ENCODE assay signal across 1 cellular context in the genomic region with DNA sequence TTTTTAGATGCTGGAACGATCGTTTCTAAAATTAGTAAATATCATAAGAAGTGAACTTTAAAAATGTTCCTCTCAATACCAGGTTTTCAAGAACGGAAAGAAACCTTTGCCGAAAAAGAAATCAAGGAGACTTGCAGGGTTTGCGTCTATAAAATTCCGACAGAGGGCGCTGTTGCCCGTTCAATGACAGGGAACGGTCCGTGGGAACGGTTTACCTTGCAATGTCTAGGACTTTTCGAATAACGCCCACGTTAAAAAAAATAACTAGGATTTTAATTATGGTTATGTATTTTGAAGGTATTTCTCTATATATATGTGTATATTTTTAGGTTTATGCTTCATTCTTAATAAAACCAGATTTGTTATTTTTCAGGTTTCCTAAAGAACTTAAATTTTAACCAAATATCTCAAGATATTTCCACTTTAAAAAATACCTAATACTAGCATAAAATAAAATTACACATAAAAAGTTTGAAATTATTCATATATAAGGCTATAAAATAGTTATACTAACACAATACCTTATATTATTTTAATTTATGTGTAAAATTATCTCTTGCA.
A peak's percentile ranks its signal among the peaks of the same experiment; 100 is the strongest.
TF ChIP-seq lines count a peak whose summit lies in the region.

No MANE protein-coding gene starts in this region.

TF ChIP-seq in K562, 482 proteins besides CTCF, POLR2A, EP300 and RAD21 (continued from another document and continues in another):
- TF ChIP-seq, protein P1, sequence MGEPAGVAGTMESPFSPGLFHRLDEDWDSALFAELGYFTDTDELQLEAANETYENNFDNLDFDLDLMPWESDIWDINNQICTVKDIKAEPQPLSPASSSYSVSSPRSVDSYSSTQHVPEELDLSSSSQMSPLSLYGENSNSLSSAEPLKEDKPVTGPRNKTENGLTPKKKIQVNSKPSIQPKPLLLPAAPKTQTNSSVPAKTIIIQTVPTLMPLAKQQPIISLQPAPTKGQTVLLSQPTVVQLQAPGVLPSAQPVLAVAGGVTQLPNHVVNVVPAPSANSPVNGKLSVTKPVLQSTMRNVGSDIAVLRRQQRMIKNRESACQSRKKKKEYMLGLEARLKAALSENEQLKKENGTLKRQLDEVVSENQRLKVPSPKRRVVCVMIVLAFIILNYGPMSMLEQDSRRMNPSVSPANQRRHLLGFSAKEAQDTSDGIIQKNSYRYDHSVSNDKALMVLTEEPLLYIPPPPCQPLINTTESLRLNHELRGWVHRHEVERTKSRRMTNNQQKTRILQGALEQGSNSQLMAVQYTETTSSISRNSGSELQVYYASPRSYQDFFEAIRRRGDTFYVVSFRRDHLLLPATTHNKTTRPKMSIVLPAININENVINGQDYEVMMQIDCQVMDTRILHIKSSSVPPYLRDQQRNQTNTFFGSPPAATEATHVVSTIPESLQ (CRISPR knock-in tag; IDR thresholded peaks at IDR 0.05) = no peak
- TF ChIP-seq RFX7 (CRISPR knock-in tag; IDR thresholded peaks at IDR 0.05) = no peak
- no peak for TF ChIP-seq SREBF1 (IDR thresholded peaks at IDR 0.05; ENCODE audit: borderline replicate concordance, low read depth, low read length)
- TF ChIP-seq, protein P2, sequence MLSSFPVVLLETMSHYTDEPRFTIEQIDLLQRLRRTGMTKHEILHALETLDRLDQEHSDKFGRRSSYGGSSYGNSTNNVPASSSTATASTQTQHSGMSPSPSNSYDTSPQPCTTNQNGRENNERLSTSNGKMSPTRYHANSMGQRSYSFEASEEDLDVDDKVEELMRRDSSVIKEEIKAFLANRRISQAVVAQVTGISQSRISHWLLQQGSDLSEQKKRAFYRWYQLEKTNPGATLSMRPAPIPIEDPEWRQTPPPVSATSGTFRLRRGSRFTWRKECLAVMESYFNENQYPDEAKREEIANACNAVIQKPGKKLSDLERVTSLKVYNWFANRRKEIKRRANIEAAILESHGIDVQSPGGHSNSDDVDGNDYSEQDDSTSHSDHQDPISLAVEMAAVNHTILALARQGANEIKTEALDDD (IDR thresholded peaks at IDR 0.05) = no peak
- peak; percentile 20; the same call in 1 of the 2 replicates for TF ChIP-seq JUND (IDR thresholded peaks at IDR 0.05; ENCODE audit: borderline replicate concordance, low read depth, low read length)
- no peak; the same call in 2 of the 3 replicates for TF ChIP-seq JUND (tag; IDR thresholded peaks at IDR 0.05; ENCODE audit: borderline replicate concordance, low read depth, low read length)
- TF ChIP-seq ATF1 (CRISPR knock-in tag; IDR thresholded peaks at IDR 0.05) = no peak
- peak; percentile 39; the same call in 1 of the 2 replicates for TF ChIP-seq ATF1 (tag; IDR thresholded peaks at IDR 0.05)
- TF ChIP-seq ZNF316 (IDR thresholded peaks at IDR 0.05) = no peak
- TF ChIP-seq, protein P3, sequence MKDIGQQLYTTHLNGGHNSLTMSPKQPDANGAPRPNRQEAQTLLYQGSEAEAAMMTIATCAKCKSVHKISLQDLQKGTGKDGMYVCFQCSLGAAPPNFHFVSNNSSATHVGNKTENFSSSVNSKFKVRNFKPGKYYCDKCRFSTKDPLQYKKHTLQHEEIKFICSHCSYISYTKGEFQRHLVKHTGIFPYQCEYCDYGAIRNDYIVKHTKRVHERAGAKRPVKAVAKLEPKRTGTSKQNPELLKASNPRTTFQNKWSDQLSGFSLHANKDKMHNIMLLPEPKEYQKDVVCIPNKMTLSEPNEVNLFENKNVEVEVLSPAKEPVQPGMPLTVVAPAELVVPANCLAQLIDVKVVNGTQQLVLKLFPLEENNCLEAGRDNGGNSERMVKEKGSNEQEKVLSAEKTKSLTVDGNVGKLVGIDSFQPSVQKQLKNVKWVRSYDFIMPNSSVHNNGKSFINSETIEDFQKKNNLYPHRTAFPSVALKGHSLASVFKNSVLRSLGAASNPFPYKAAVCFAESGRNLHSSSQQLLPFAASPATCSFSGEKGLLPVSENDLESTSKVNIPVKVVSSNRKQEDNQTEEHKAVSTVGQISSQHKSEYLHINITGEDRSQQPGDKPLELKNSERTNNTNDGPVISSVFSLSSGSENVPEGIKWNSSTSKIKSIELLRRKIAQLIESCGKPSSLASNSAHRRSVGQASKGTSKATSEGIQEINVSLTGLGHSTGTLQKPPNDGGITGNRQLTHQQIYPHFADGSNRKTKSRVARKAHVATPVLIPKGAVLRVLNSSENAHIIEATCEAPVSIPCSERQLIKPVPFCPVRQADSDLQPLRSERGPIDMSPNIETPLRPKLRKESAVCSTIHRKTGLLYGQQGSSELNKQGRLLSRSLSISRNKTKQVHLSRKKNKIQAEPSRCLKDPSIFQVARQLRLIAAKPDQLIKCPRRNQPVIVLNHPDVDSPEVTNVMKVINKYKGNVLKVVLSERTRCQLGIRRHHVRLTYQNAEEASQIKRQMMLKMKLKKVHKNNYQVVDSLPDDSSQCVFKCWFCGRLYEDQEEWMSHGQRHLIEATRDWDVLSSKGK (CRISPR knock-in tag; IDR thresholded peaks at IDR 0.05) = no peak
- TF ChIP-seq, protein P4, sequence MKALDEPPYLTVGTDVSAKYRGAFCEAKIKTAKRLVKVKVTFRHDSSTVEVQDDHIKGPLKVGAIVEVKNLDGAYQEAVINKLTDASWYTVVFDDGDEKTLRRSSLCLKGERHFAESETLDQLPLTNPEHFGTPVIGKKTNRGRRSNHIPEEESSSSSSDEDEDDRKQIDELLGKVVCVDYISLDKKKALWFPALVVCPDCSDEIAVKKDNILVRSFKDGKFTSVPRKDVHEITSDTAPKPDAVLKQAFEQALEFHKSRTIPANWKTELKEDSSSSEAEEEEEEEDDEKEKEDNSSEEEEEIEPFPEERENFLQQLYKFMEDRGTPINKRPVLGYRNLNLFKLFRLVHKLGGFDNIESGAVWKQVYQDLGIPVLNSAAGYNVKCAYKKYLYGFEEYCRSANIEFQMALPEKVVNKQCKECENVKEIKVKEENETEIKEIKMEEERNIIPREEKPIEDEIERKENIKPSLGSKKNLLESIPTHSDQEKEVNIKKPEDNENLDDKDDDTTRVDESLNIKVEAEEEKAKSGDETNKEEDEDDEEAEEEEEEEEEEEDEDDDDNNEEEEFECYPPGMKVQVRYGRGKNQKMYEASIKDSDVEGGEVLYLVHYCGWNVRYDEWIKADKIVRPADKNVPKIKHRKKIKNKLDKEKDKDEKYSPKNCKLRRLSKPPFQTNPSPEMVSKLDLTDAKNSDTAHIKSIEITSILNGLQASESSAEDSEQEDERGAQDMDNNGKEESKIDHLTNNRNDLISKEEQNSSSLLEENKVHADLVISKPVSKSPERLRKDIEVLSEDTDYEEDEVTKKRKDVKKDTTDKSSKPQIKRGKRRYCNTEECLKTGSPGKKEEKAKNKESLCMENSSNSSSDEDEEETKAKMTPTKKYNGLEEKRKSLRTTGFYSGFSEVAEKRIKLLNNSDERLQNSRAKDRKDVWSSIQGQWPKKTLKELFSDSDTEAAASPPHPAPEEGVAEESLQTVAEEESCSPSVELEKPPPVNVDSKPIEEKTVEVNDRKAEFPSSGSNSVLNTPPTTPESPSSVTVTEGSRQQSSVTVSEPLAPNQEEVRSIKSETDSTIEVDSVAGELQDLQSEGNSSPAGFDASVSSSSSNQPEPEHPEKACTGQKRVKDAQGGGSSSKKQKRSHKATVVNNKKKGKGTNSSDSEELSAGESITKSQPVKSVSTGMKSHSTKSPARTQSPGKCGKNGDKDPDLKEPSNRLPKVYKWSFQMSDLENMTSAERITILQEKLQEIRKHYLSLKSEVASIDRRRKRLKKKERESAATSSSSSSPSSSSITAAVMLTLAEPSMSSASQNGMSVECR (CRISPR knock-in tag; IDR thresholded peaks at IDR 0.05) = no peak
- TF ChIP-seq CBFA2T3 (IDR thresholded peaks at IDR 0.05) = no peak
- TF ChIP-seq ARID2 (IDR thresholded peaks at IDR 0.05) = peak; percentile 88
- TF ChIP-seq, protein P5, sequence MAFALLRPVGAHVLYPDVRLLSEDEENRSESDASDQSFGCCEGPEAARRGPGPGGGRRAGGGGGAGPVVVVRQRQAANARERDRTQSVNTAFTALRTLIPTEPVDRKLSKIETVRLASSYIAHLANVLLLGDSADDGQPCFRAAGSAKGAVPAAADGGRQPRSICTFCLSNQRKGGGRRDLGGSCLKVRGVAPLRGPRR (CRISPR knock-in tag; IDR thresholded peaks at IDR 0.05) = no peak
- peak; percentile 65; the same call in 1 of the 2 replicates for TF ChIP-seq STAG1 (CRISPR knock-in tag; IDR thresholded peaks at IDR 0.05; ENCODE audit: borderline replicate concordance)
- TF ChIP-seq MYBL2 (IDR thresholded peaks at IDR 0.05; ENCODE audit: low read depth) = peak; percentile 76
- TF ChIP-seq MYBL2 (CRISPR knock-in tag; IDR thresholded peaks at IDR 0.05; ENCODE audit: borderline replicate concordance) = no peak
- TF ChIP-seq, protein P6, sequence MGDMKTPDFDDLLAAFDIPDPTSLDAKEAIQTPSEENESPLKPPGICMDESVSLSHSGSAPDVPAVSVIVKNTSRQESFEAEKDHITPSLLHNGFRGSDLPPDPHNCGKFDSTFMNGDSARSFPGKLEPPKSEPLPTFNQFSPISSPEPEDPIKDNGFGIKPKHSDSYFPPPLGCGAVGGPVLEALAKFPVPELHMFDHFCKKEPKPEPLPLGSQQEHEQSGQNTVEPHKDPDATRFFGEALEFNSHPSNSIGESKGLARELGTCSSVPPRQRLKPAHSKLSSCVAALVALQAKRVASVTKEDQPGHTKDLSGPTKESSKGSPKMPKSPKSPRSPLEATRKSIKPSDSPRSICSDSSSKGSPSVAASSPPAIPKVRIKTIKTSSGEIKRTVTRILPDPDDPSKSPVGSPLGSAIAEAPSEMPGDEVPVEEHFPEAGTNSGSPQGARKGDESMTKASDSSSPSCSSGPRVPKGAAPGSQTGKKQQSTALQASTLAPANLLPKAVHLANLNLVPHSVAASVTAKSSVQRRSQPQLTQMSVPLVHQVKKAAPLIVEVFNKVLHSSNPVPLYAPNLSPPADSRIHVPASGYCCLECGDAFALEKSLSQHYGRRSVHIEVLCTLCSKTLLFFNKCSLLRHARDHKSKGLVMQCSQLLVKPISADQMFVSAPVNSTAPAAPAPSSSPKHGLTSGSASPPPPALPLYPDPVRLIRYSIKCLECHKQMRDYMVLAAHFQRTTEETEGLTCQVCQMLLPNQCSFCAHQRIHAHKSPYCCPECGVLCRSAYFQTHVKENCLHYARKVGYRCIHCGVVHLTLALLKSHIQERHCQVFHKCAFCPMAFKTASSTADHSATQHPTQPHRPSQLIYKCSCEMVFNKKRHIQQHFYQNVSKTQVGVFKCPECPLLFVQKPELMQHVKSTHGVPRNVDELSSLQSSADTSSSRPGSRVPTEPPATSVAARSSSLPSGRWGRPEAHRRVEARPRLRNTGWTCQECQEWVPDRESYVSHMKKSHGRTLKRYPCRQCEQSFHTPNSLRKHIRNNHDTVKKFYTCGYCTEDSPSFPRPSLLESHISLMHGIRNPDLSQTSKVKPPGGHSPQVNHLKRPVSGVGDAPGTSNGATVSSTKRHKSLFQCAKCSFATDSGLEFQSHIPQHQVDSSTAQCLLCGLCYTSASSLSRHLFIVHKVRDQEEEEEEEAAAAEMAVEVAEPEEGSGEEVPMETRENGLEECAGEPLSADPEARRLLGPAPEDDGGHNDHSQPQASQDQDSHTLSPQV (IDR thresholded peaks at IDR 0.05) = no peak
- TF ChIP-seq CC2D1A (IDR thresholded peaks at IDR 0.05) = peak; percentile 90
- TF ChIP-seq, protein P7, sequence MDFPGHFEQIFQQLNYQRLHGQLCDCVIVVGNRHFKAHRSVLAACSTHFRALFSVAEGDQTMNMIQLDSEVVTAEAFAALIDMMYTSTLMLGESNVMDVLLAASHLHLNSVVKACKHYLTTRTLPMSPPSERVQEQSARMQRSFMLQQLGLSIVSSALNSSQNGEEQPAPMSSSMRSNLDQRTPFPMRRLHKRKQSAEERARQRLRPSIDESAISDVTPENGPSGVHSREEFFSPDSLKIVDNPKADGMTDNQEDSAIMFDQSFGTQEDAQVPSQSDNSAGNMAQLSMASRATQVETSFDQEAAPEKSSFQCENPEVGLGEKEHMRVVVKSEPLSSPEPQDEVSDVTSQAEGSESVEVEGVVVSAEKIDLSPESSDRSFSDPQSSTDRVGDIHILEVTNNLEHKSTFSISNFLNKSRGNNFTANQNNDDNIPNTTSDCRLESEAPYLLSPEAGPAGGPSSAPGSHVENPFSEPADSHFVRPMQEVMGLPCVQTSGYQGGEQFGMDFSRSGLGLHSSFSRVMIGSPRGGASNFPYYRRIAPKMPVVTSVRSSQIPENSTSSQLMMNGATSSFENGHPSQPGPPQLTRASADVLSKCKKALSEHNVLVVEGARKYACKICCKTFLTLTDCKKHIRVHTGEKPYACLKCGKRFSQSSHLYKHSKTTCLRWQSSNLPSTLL (IDR thresholded peaks at IDR 0.05) = no peak
- TF ChIP-seq ZNF197 (CRISPR knock-in tag; IDR thresholded peaks at IDR 0.05; ENCODE audit: low read depth) = peak; percentile 52; the same call in 1 of the 2 replicates
- no peak for TF ChIP-seq RNF2 (IDR thresholded peaks at IDR 0.05)
- no peak for TF ChIP-seq NCOA1 (IDR thresholded peaks at IDR 0.05; ENCODE audit: low read depth)
- peak; percentile 90 for TF ChIP-seq SMC3 (conservative IDR thresholded peaks at IDR 0.05; ENCODE audit: insufficient read depth, low read depth, low read length)
- no peak for TF ChIP-seq ZFP36 (IDR thresholded peaks at IDR 0.05; ENCODE audit: low read depth, low read length, partially characterized antibody)
- TF ChIP-seq MTF1 (CRISPR knock-in tag; IDR thresholded peaks at IDR 0.05; ENCODE audit: borderline replicate concordance) = no peak
- no peak for TF ChIP-seq SAFB (IDR thresholded peaks at IDR 0.05; ENCODE audit: borderline replicate concordance, low read depth, low read length)
- no peak for TF ChIP-seq NEUROD1 (IDR thresholded peaks at IDR 0.05; ENCODE audit: borderline replicate concordance, low read depth, low read length, partially characterized antibody)
- TF ChIP-seq MYNN (IDR thresholded peaks at IDR 0.05) = no peak
- TF ChIP-seq MYNN (CRISPR knock-in tag; IDR thresholded peaks at IDR 0.05) = no peak
- peak; percentile 35 for TF ChIP-seq BRD9 (IDR thresholded peaks at IDR 0.05; ENCODE audit: low read depth, partially characterized antibody)
- TF ChIP-seq CHCHD3 (CRISPR knock-in tag; IDR thresholded peaks at IDR 0.05) = no peak
- no peak for TF ChIP-seq ZNF232 (CRISPR knock-in tag; IDR thresholded peaks at IDR 0.05)
- no peak for TF ChIP-seq HNRNPK (IDR thresholded peaks at IDR 0.05; ENCODE audit: low read depth, low read length, poor library complexity, severe bottlenecking)
- TF ChIP-seq CBX5 (IDR thresholded peaks at IDR 0.05; ENCODE audit: borderline replicate concordance, low read depth) = no peak
- TF ChIP-seq, protein P8, sequence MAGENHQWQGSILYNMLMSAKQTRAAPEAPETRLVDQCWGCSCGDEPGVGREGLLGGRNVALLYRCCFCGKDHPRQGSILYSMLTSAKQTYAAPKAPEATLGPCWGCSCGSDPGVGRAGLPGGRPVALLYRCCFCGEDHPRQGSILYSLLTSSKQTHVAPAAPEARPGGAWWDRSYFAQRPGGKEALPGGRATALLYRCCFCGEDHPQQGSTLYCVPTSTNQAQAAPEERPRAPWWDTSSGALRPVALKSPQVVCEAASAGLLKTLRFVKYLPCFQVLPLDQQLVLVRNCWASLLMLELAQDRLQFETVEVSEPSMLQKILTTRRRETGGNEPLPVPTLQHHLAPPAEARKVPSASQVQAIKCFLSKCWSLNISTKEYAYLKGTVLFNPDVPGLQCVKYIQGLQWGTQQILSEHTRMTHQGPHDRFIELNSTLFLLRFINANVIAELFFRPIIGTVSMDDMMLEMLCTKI (IDR thresholded peaks at IDR 0.05; ENCODE audit: partially characterized antibody) = no peak
- TF ChIP-seq NR3C1 (CRISPR knock-in tag; IDR thresholded peaks at IDR 0.05) = no peak
